In the genomic region with DNA sequence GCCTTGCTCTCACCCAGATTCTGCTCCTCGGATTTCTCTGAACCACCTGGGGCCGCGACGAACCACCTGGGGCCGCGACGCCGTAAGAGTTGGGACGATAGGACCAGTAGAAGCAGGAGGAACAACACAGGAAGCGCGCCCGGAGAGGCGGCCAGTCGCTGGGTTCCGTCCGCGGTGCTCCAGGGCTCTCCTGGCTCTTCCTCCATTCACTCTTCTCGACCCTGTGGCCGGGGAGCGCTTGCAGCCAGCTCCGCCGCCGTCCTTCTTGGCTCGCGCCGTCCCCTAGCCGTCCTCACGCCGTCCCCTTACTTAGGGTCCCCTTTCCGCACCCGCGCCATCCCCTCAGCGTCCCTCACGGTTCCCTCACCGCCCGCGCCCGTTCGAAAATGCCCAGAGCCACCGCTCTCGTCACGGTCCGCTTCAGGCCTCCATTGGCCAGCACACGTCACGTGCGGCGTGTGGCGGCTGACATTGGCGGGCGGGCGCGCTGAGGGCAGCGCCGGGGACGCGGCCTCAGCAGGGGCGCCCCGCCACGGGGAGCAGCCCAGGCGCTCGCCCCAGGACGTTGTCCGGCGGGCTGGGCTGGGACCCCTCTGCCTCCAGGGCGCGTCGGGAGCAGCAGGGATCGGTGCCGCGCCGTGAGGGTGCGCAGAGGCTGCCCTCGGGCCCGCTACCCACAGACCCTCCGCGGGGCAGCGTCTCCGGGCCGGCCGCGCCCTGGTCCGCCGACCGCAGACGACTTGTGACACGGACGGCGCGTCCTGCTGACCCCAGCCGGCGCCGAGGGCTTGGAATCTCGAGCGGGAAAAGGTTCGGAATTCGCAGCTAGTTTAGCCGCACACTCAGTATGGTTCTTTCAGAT, we compare ENCODE assay signal across 8 cellular contexts. TPM values are rescaled to one million over a fixed set of nuclear protein-coding genes. Genes with fewer than 3 reads are reported as not detected.
DNase-seq lines count a peak whose midpoint lies in the region; ATAC-seq and TF ChIP-seq lines count a peak whose summit lies in the region.

No MANE protein-coding gene starts in this region.

- DNase-seq in DMS79 (lab: John Stamatoyannopoulos, UW) = peak; percentile 25
- peak; percentile 92 for DNase-seq in RKO (ENCODE audit: low spot score)
- peak; percentile 68 for DNase-seq in activated T-helper 9 cell treated with anti-CD3 and anti-CD28 coated beads, Interleukin-2, amount 50 U/mL, for 16 hours (ENCODE audit: low read depth)
- DNase-seq in foreskin fibroblast = peak; percentile 84 to 95
- DNase-seq in neural crest cell (ENCODE audit: low read depth, low spot score) = peak; percentile 74

- no peaks in the 10 kb centered on the region for H3K36me3 ChIP-seq in stomach smooth muscle (ENCODE audit: control insufficient read depth in 2 of 2, insufficient read depth in 2 of 2, low read length in 2 of 2)

- no peaks in the 10 kb centered on the region for H3K9me3 ChIP-seq in stomach smooth muscle (ENCODE audit: control insufficient read depth in 2 of 2, low read length in 2 of 2)

- H3K27ac ChIP-seq in stomach smooth muscle (ENCODE audit: low read length) = peak overlapping the region; percentile 46

- ATAC-seq in GM21576 (IDR thresholded peaks at IDR 0.05; ENCODE audit: unreplicated experiment) = peak; percentile 97

- H3K9me3 Mint-ChIP-seq in IgD-negative memory B cell = no peaks in the 10 kb centered on the region
- H3K9me3 Mint-ChIP-seq in neural crest cell = peaks cover 10% of the 10 kb centered on the region

- H3K27ac Mint-ChIP-seq in IgD-negative memory B cell (peak overlapping the region; percentile 1 to 96 (median 85)), neural crest cell (ENCODE audit: unreplicated experiment) (peak overlapping the region; percentile 99)

- H3K4me3 ChIP-seq in foreskin fibroblast (ENCODE audit: low read depth in 1 of 2, low read length in 2 of 2) = peak overlapping the region; percentile 78 to 86
- H3K4me3 ChIP-seq in stomach smooth muscle (ENCODE audit: low read length in 2 of 2) = peak overlapping the region; percentile 65 to 96

- H3K27me3 Mint-ChIP-seq in IgD-negative memory B cell (no peaks in the 10 kb centered on the region), neural crest cell (ENCODE audit: low read depth) (peaks cover 2% of the 10 kb centered on the region)

- H3K4me1 ChIP-seq in stomach smooth muscle (ENCODE audit: control insufficient read depth, insufficient read depth, low read length) = peaks cover 12% of the 10 kb centered on the region

- H3K4me1 Mint-ChIP-seq in IgD-negative memory B cell (peaks cover 10 to 20% (median 19%) of the 10 kb centered on the region in 3 donors), neural crest cell (peaks cover 23% of the 10 kb centered on the region)

- TF ChIP-seq CTCF in foreskin fibroblast (IDR thresholded peaks at IDR 0.05; ENCODE audit: low read depth, low read length) (no peak), neural crest cell (conservative IDR thresholded peaks at IDR 0.05) (no peak)

- H3K27me3 ChIP-seq in stomach smooth muscle (ENCODE audit: control insufficient read depth in 1 of 2, insufficient read depth in 2 of 2, low read length in 2 of 2) = no peaks in the 10 kb centered on the region

- peak overlapping the region; percentile 90 to 100 (median 98) for H3K4me3 Mint-ChIP-seq in IgD-negative memory B cell
- peak overlapping the region; percentile 96 for H3K4me3 Mint-ChIP-seq in neural crest cell

- peak overlapping the region; percentile 68 to 83 for H3K9ac ChIP-seq in stomach smooth muscle (ENCODE audit: low read length in 2 of 2)

- no peaks in the 10 kb centered on the region for H3K36me3 Mint-ChIP-seq in IgD-negative memory B cell
- H3K36me3 Mint-ChIP-seq in neural crest cell (ENCODE audit: low read depth) = peaks cover 18% of the 10 kb centered on the region

RNA-seq across cellular contexts. Expression of gene PTPDC1, which starts 53.7 kb away (rescaled TPM):
- polyA plus RNA-seq in IgD-negative memory B cell = 2.7 TPM
- total RNA-seq in neural crest cell = 9.5 and 10.1 TPM in 2 replicates

Comparison
In these comparisons a context has a peak if more than half of its experiments do, and no peak if none do; other contexts are left out.
1. Peak in every context shown above with its lines: DNase-seq, ATAC-seq, H3K4me3 ChIP-seq and H3K27ac ChIP-seq.
2. DNase-seq: peak in every context shown above with its lines; median percentile 92 in RKO; 90 in foreskin fibroblast; 74 in neural crest cell; 68 in activated T-helper 9 cell treated with anti-CD3 and anti-CD28 coated beads, Interleukin-2, amount 50 U/mL, for 16 hours; 25 in DMS79.